ENCODE assay signal across 8 cellular contexts in genomic region chr18:61581578-61582204, GRCh38.
A peak's percentile ranks its signal among the peaks of the same experiment; 100 is the strongest.
DNase-seq lines count a peak whose midpoint lies in the region; ATAC-seq and TF ChIP-seq lines count a peak whose summit lies in the region.

No MANE protein-coding gene starts in this region.

- intact Hi-C loops in CD4-positive, alpha-beta memory T cell (cut with micrococcal nuclease) = loop anchor here (1.0 to 2.0 kb wide), 2 partner anchors 319 to 550 kb away; no protein-coding TSS in a partner anchor
- intact Hi-C loops in naive thymus-derived CD4-positive, alpha-beta T cell (cut with micrococcal nuclease) = loop anchor here (1.0 kb wide), 3 partner anchors 313 to 550 kb away; no protein-coding TSS in a partner anchor

- H3K4me1 Mint-ChIP-seq in CD4-positive, alpha-beta memory T cell = peaks cover 5 to 24% (median 9%) of the 10 kb centered on the region in 4 donors
- H3K4me1 Mint-ChIP-seq in activated T-cell treated with anti-CD3 and anti-CD28 coated beads, Interleukin-2, amount 50 U/mL, for 72 hours (ENCODE audit: low read depth) = peaks cover 10% of the 10 kb centered on the region
- peaks cover 5 to 12% (median 9%) of the 10 kb centered on the region in 7 donors for H3K4me1 Mint-ChIP-seq in naive thymus-derived CD4-positive, alpha-beta T cell
- peaks cover 9% of the 10 kb centered on the region for H3K4me1 Mint-ChIP-seq in stimulated activated effector memory CD8-positive, alpha-beta T cell treated with anti-CD3 and anti-CD28 coated beads, Interleukin-12 subunit alpha, Interleukin-12 subunit beta, amount 100 ng/mL, for 72 hours

- ATAC-seq in GM19438 (IDR thresholded peaks at IDR 0.05; ENCODE audit: low read depth, unreplicated experiment) (peak; percentile 92), HG03571 (IDR thresholded peaks at IDR 0.05; ENCODE audit: unreplicated experiment) (peak; percentile 83)
- ATAC-seq in activated T-cell treated with anti-CD3 and anti-CD28 coated beads, Interleukin-2, amount 50 U/mL, for 72 hours (replicated peaks in 1 of 2) = peak; percentile 77 to 82
- ATAC-seq in naive thymus-derived CD4-positive, alpha-beta T cell = peak; percentile 81
- ATAC-seq in stimulated activated effector memory CD8-positive, alpha-beta T cell treated with anti-CD3 and anti-CD28 coated beads, Interleukin-12 subunit alpha, Interleukin-12 subunit beta, amount 100 ng/mL, for 72 hours = peak; percentile 77

- no peak overlapping the region for H3K9ac ChIP-seq in OCI-LY3 (ENCODE audit: low read length)
- H3K9ac ChIP-seq in fibroblast of lung (ENCODE audit: insufficient read depth, low read length) = no peak overlapping the region

- TF ChIP-seq CTCF in OCI-LY3 (IDR thresholded peaks at IDR 0.05; ENCODE audit: low read depth, low read length) (peak; percentile 99), fibroblast of lung (conservative IDR thresholded peaks at IDR 0.05 in 1 of 2, IDR thresholded peaks at IDR 0.05 in 1 of 2; ENCODE audit: low read depth in 1 of 2, low read length in 2 of 2) (peak; percentile 89 to 92)

- peak overlapping the region; percentile 76 for H2AFZ ChIP-seq in OCI-LY3 (ENCODE audit: low read depth, low read length)
- peak overlapping the region; percentile 61 for H2AFZ ChIP-seq in fibroblast of lung (ENCODE audit: low read length)

- no peaks in the 10 kb centered on the region for H3K9me3 ChIP-seq in CD4-positive, alpha-beta memory T cell (ENCODE audit: control insufficient read depth in 1 of 2, low read length in 2 of 2)
- no peaks in the 10 kb centered on the region for H3K9me3 ChIP-seq in OCI-LY3 (ENCODE audit: insufficient read depth, low read length)
- no peaks in the 10 kb centered on the region for H3K9me3 ChIP-seq in fibroblast of lung (ENCODE audit: control insufficient read depth, insufficient read depth, low read depth, low read length)
- H3K9me3 ChIP-seq in naive thymus-derived CD4-positive, alpha-beta T cell (ENCODE audit: control insufficient read depth in 2 of 3, low read length in 3 of 3) = no peaks in the 10 kb centered on the region

- CTCF ChIA-PET in CD4-positive, alpha-beta memory T cell (lab: Charles Lee; ENCODE audit: partially characterized antibody) = interaction anchor here (0.6 to 7.0 kb wide), 16 partner anchors 8 to 584 kb away, joined by 3 to 92 read pairs (median 4); no protein-coding TSS in a partner anchor
- CTCF ChIA-PET in naive thymus-derived CD4-positive, alpha-beta T cell (lab: Charles Lee) = interaction anchor here (0.6 to 1.3 kb wide), 4 partner anchors 460 to 602 kb away, joined by 3 to 6 read pairs (median 3); no protein-coding TSS in a partner anchor

- peaks cover 34 to 42% of the 10 kb centered on the region in 2 donors for H3K27me3 Mint-ChIP-seq in CD4-positive, alpha-beta memory T cell
- peaks cover 62% of the 10 kb centered on the region for H3K27me3 Mint-ChIP-seq in activated T-cell treated with anti-CD3 and anti-CD28 coated beads, Interleukin-2, amount 50 U/mL, for 72 hours (ENCODE audit: low read depth)
- H3K27me3 Mint-ChIP-seq in naive thymus-derived CD4-positive, alpha-beta T cell = peaks cover 40 to 76% (median 56%) of the 10 kb centered on the region in 5 donors

- H3K27ac Mint-ChIP-seq in CD4-positive, alpha-beta memory T cell = peak overlapping the region in 2 of 7 donors; percentile 17 to 53
- no peak overlapping the region for H3K27ac Mint-ChIP-seq in activated T-cell treated with anti-CD3 and anti-CD28 coated beads, Interleukin-2, amount 50 U/mL, for 72 hours
- peak overlapping the region in 2 of 9 donors; percentile 38 to 81 for H3K27ac Mint-ChIP-seq in naive thymus-derived CD4-positive, alpha-beta T cell
- no peak overlapping the region for H3K27ac Mint-ChIP-seq in stimulated activated effector memory CD8-positive, alpha-beta T cell treated with anti-CD3 and anti-CD28 coated beads, Interleukin-12 subunit alpha, Interleukin-12 subunit beta, amount 100 ng/mL, for 72 hours

- POLR2A ChIA-PET in CD4-positive, alpha-beta memory T cell (lab: Charles Lee; ENCODE audit: partially characterized antibody) = no interaction called here
- POLR2A ChIA-PET in naive thymus-derived CD4-positive, alpha-beta T cell (lab: Charles Lee) = no interaction called here

- H3K4me2 ChIP-seq in OCI-LY3 (ENCODE audit: low read length) (peak overlapping the region; percentile 69), fibroblast of lung (ENCODE audit: extremely low read depth, insufficient read depth, low read length) (peak overlapping the region; percentile 81)

- H3K27me3 ChIP-seq in CD4-positive, alpha-beta memory T cell (ENCODE audit: insufficient read depth, low read length) = no peaks in the 10 kb centered on the region
- peaks cover 52% of the 10 kb centered on the region for H3K27me3 ChIP-seq in OCI-LY3 (ENCODE audit: low read depth, low read length)
- H3K27me3 ChIP-seq in fibroblast of lung (ENCODE audit: control insufficient read depth, insufficient read depth, low read length) = no peaks in the 10 kb centered on the region
- H3K27me3 ChIP-seq in naive thymus-derived CD4-positive, alpha-beta T cell (ENCODE audit: control insufficient read depth in 2 of 2, insufficient read depth in 2 of 2, low read length in 2 of 2) = peaks cover 0 to 6% of the 10 kb centered on the region in 2 donors

- no peak overlapping the region for H3K4me3 ChIP-seq in CD4-positive, alpha-beta memory T cell (ENCODE audit: low read length in 2 of 2)
- peak overlapping the region; percentile 60 for H3K4me3 ChIP-seq in OCI-LY3 (ENCODE audit: low read length)
- peak overlapping the region; percentile 27 to 58 (median 42) for H3K4me3 ChIP-seq in fibroblast of lung (replicated peaks in 1 of 4; ENCODE audit: control extremely low read depth in 1 of 4, insufficient read depth in 1 of 4, low read depth in 3 of 4, low read length in 4 of 4)
- no peak overlapping the region for H3K4me3 ChIP-seq in naive thymus-derived CD4-positive, alpha-beta T cell (ENCODE audit: low read length)

- no peaks in the 10 kb centered on the region for H3K36me3 Mint-ChIP-seq in CD4-positive, alpha-beta memory T cell
- no peaks in the 10 kb centered on the region for H3K36me3 Mint-ChIP-seq in activated T-cell treated with anti-CD3 and anti-CD28 coated beads, Interleukin-2, amount 50 U/mL, for 72 hours (ENCODE audit: insufficient read depth in 2 of 2)
- no peaks in the 10 kb centered on the region for H3K36me3 Mint-ChIP-seq in naive thymus-derived CD4-positive, alpha-beta T cell
- no peaks in the 10 kb centered on the region for H3K36me3 Mint-ChIP-seq in stimulated activated effector memory CD8-positive, alpha-beta T cell treated with anti-CD3 and anti-CD28 coated beads, Interleukin-12 subunit alpha, Interleukin-12 subunit beta, amount 100 ng/mL, for 72 hours

- no peak overlapping the region for H3K27ac ChIP-seq in CD4-positive, alpha-beta memory T cell (ENCODE audit: low read depth, low read length)
- H3K27ac ChIP-seq in OCI-LY3 (ENCODE audit: low read length) = no peak overlapping the region
- no peak overlapping the region for H3K27ac ChIP-seq in fibroblast of lung (ENCODE audit: insufficient read depth, low read length)
- no peak overlapping the region for H3K27ac ChIP-seq in naive thymus-derived CD4-positive, alpha-beta T cell (ENCODE audit: low read depth, low read length)

- peak overlapping the region in 5 of 8 donors; percentile 13 to 63 (median 37) for H3K4me3 Mint-ChIP-seq in CD4-positive, alpha-beta memory T cell
- peak overlapping the region; percentile 13 to 32 for H3K4me3 Mint-ChIP-seq in activated T-cell treated with anti-CD3 and anti-CD28 coated beads, Interleukin-2, amount 50 U/mL, for 72 hours
- peak overlapping the region in 6 of 10 donors; percentile 16 to 70 (median 44) for H3K4me3 Mint-ChIP-seq in naive thymus-derived CD4-positive, alpha-beta T cell
- H3K4me3 Mint-ChIP-seq in stimulated activated effector memory CD8-positive, alpha-beta T cell treated with anti-CD3 and anti-CD28 coated beads, Interleukin-12 subunit alpha, Interleukin-12 subunit beta, amount 100 ng/mL, for 72 hours = no peak overlapping the region

- H3K9me3 Mint-ChIP-seq in CD4-positive, alpha-beta memory T cell = no peaks in the 10 kb centered on the region
- H3K9me3 Mint-ChIP-seq in activated T-cell treated with anti-CD3 and anti-CD28 coated beads, Interleukin-2, amount 50 U/mL, for 72 hours = no peaks in the 10 kb centered on the region
- peaks cover 0 to 1% (median 0%) of the 10 kb centered on the region in 11 donors for H3K9me3 Mint-ChIP-seq in naive thymus-derived CD4-positive, alpha-beta T cell
- H3K9me3 Mint-ChIP-seq in stimulated activated effector memory CD8-positive, alpha-beta T cell treated with anti-CD3 and anti-CD28 coated beads, Interleukin-12 subunit alpha, Interleukin-12 subunit beta, amount 100 ng/mL, for 72 hours = no peaks in the 10 kb centered on the region

- DNase-seq in CD4-positive, alpha-beta memory T cell = peak; percentile 47 to 62 (median 50)
- DNase-seq in activated T-cell treated with anti-CD3 and anti-CD28 coated beads, Interleukin-2, amount 50 U/mL, for 72 hours = peak; percentile 67 to 76
- DNase-seq in fibroblast of lung (ENCODE audit: low read depth in 2 of 2) = peak; percentile 50 to 55
- peak; percentile 30 to 71 (median 58) for DNase-seq in naive thymus-derived CD4-positive, alpha-beta T cell
- peak; percentile 62 to 81 for DNase-seq in stimulated activated effector memory CD8-positive, alpha-beta T cell treated with anti-CD3 and anti-CD28 coated beads, Interleukin-12 subunit alpha, Interleukin-12 subunit beta, amount 100 ng/mL, for 72 hours (ENCODE audit: low spot score in 2 of 2)

- H3K4me1 ChIP-seq in CD4-positive, alpha-beta memory T cell (ENCODE audit: insufficient read depth, low read length) = peaks cover 6% of the 10 kb centered on the region
- peaks cover 13% of the 10 kb centered on the region for H3K4me1 ChIP-seq in OCI-LY3 (ENCODE audit: low read length)
- peaks cover 14% of the 10 kb centered on the region for H3K4me1 ChIP-seq in fibroblast of lung (ENCODE audit: control insufficient read depth, extremely low read depth, insufficient read depth, low read length)
- H3K4me1 ChIP-seq in naive thymus-derived CD4-positive, alpha-beta T cell (ENCODE audit: control insufficient read depth in 2 of 2, insufficient read depth in 2 of 2, low read length in 2 of 2) = peaks cover 0 to 5% of the 10 kb centered on the region in 2 donors

- H3K36me3 ChIP-seq in CD4-positive, alpha-beta memory T cell (ENCODE audit: insufficient read depth, low read length) = no peaks in the 10 kb centered on the region
- no peaks in the 10 kb centered on the region for H3K36me3 ChIP-seq in OCI-LY3 (replicated peaks; ENCODE audit: low read depth, low read length)
- no peaks in the 10 kb centered on the region for H3K36me3 ChIP-seq in fibroblast of lung (ENCODE audit: control insufficient read depth, insufficient read depth, low read length)
- no peaks in the 10 kb centered on the region for H3K36me3 ChIP-seq in naive thymus-derived CD4-positive, alpha-beta T cell (ENCODE audit: control insufficient read depth in 2 of 3, insufficient read depth in 3 of 3, low read length in 3 of 3)

- H4K20me1 ChIP-seq in OCI-LY3 (ENCODE audit: insufficient read depth, low read length) (no peaks in the 10 kb centered on the region), fibroblast of lung (ENCODE audit: control insufficient read depth, extremely low read depth, insufficient read depth, low read length) (no peaks in the 10 kb centered on the region)

- H3K79me2 ChIP-seq in OCI-LY3 (ENCODE audit: low read length) (no peaks in the 10 kb centered on the region), fibroblast of lung (ENCODE audit: control insufficient read depth, insufficient read depth, low read length) (no peaks in the 10 kb centered on the region)

Comparison
In these comparisons a context has a peak if more than half of its experiments do, and no peak if none do; other contexts are left out.
1. H3K4me3 ChIP-seq: peak in OCI-LY3 (single experiment) and fibroblast of lung (4 of 4); none in CD4-positive, alpha-beta memory T cell (0 of 2) and naive thymus-derived CD4-positive, alpha-beta T cell (single experiment).
2. Peak in every context shown above with its lines, with median percentiles within 50 percentile points of each other: DNase-seq and ATAC-seq.